Comparison of ENCODE assay signal across 27 cellular contexts in the genomic region with DNA sequence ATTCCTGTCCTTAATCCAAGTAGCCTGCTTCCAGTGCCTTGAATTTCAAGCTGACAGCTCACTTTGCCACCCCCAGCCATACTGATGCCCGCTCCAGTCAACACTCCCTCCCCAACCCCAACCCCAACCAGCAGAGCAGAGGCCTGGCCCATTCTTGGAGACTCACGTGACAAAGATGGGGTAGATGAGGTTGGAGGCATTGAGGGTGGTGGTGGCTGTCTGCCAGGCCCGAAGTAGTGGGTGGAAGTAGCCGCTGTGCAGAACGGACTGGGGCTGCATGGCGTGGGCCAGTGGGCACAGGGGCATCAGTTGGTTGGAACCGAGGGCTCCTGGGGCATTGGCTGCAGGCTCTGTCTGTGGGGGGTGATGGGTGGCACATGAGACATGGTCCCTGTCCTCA. TPM values are rescaled to one million over a fixed set of nuclear protein-coding genes. Genes with fewer than 3 reads are reported as not detected.
A peak's percentile ranks its signal among the peaks of the same experiment; 100 is the strongest.
DNase-seq lines count a peak whose midpoint lies in the region; ATAC-seq, FAIRE-seq and TF ChIP-seq lines count a peak whose summit lies in the region.
"Had no signal": no experiment of that assay in that cellular context is flagged by ENCODE, and none has a peak within 500 bp of the region (broad histone marks: within the 10 kb centered on the region; RNA-seq: fewer than 3 reads in every experiment).

No MANE protein-coding gene starts in this region.

- no peaks in the 10 kb centered on the region for H4K20me1 ChIP-seq in SK-N-SH (ENCODE audit: insufficient read depth)

- H3K36me3 ChIP-seq in SK-N-SH (replicated peaks in 1 of 2; ENCODE audit: control insufficient read depth in 1 of 2, insufficient read depth in 2 of 2, low read length in 1 of 2), result peaks cover 4 to 17% of the 10 kb centered on the region in 2 experiments
- peaks cover 53% of the 10 kb centered on the region for H3K36me3 ChIP-seq in upper lobe of right lung

- no peaks in the 10 kb centered on the region for H3K79me2 ChIP-seq in SK-N-SH (ENCODE audit: insufficient read depth)

- H3K9me2 ChIP-seq in SK-N-SH, result no peaks in the 10 kb centered on the region

- CTCF ChIA-PET in SK-N-SH (lab: Yijun Ruan, JAX), result no interaction called here
- CTCF ChIA-PET in MCF 10A (lab: Yijun Ruan, JAX), result interaction anchor here (0.7 to 1.0 kb wide), 2 partner anchors 15 to 54 kb away, joined by 3 to 4 read pairs; partner anchors contain the start of gene WDR31

- no peak overlapping the region for H3K4me2 ChIP-seq in SK-N-SH

- peaks cover 2% of the 10 kb centered on the region for H3F3A ChIP-seq in SK-N-SH (replicated peaks; ENCODE audit: insufficient read depth)

- no peak overlapping the region for H3K4me3 ChIP-seq in SK-N-SH (ENCODE audit: low read depth in 2 of 2, low read length in 1 of 2)
- no peak overlapping the region for H3K4me3 ChIP-seq in upper lobe of right lung
- H3K4me3 ChIP-seq: HAP-1, SJCRH30 had no signal

- H3K4me3 Mint-ChIP-seq in MCF 10A (ENCODE audit: unreplicated experiment), result no peak overlapping the region
- H3K4me3 Mint-ChIP-seq: HFFc6 had no signal

- 96% methylated on average over 7 of the region's 7 CpGs for WGBS in SK-N-SH (ENCODE audit: low lambda C conversion rate)

- BruUV-seq in MCF 10A (replicated peaks; lab: Mats Ljungman, UMichigan), result no TSS peak

- no peaks in the 10 kb centered on the region for H3K9me3 Mint-ChIP-seq in MCF 10A (ENCODE audit: unreplicated experiment)
- H3K9me3 Mint-ChIP-seq: HFFc6 had no signal

- H3K27me3 Mint-ChIP-seq in MCF 10A (ENCODE audit: insufficient read depth, unreplicated experiment), result no peaks in the 10 kb centered on the region

- TF ChIP-seq RAD21 in SK-N-SH (IDR thresholded peaks at IDR 0.05; ENCODE audit: low read length), result no peak

- H3K27ac ChIP-seq in SK-N-SH (ENCODE audit: low read depth in 2 of 2, low read length in 1 of 2), result no peak overlapping the region
- no peak overlapping the region for H3K27ac ChIP-seq in upper lobe of right lung
- H3K27ac ChIP-seq: 22Rv1, SJCRH30 had no signal

- no peak for FAIRE-seq in GM19239 (lab: Jason Lieb, UNC)

- no peaks in the 10 kb centered on the region for H3K9me3 ChIP-seq in SK-N-SH
- no peaks in the 10 kb centered on the region for H3K9me3 ChIP-seq in upper lobe of right lung
- H3K9me3 ChIP-seq: HAP-1, SJCRH30 had no signal

- H3K9ac ChIP-seq in SK-N-SH, result no peak overlapping the region

- intact Hi-C loops in upper lobe of right lung (cut with DNase I) (no loop called here), MCF 10A (cut with micrococcal nuclease) (no loop called here)

- no peak overlapping the region for H3K27ac Mint-ChIP-seq in MCF 10A (ENCODE audit: low read depth, unreplicated experiment)
- H3K27ac Mint-ChIP-seq: HFFc6 had no signal

- POLR2A ChIA-PET in SK-N-SH (lab: Yijun Ruan, JAX) (no interaction called here), MCF 10A (lab: Yijun Ruan, JAX) (no interaction called here)

- H3K4me1 ChIP-seq in SK-N-SH (ENCODE audit: control insufficient read depth in 1 of 2, insufficient read depth in 2 of 2, low read depth in 1 of 2, low read length in 1 of 2), result 0 out of 4 replicates have a peak, but pooled peaks cover 0 to 3% of the 10 kb centered on the region in 2 experiments
- H3K4me1 ChIP-seq in upper lobe of right lung, result no peaks in the 10 kb centered on the region
- H3K4me1 ChIP-seq: HAP-1 had no signal

- H2AFZ ChIP-seq in SK-N-SH (ENCODE audit: low read depth), result no peak overlapping the region

- ATAC-seq in SK-N-SH treated with all-trans-retinoic acid at 6 μM for 48 hours (no peak), upper lobe of right lung (no peak), HG02623 (IDR thresholded peaks at IDR 0.05; ENCODE audit: unreplicated experiment) (no peak)
- ATAC-seq: PC-3 had no signal

- H3K36me3 Mint-ChIP-seq in MCF 10A (ENCODE audit: insufficient read depth, unreplicated experiment), result no peaks in the 10 kb centered on the region

- TF ChIP-seq CTCF in SK-N-SH (IDR thresholded peaks at IDR 0.05) (no peak), upper lobe of right lung (IDR thresholded peaks at IDR 0.05) (no peak), MCF 10A (IDR thresholded peaks at IDR 0.05; ENCODE audit: unreplicated experiment) (no peak)

- no peaks in the 10 kb centered on the region for H3K4me1 Mint-ChIP-seq in MCF 10A (ENCODE audit: insufficient read depth, unreplicated experiment)

- TF ChIP-seq EP300 in SK-N-SH (IDR thresholded peaks at IDR 0.05; ENCODE audit: borderline replicate concordance in 1 of 2, low read depth in 1 of 2, low read length in 1 of 2), result no peak

- no peaks in the 10 kb centered on the region for H3K27me3 ChIP-seq in SK-N-SH (ENCODE audit: insufficient read depth)
- no peaks in the 10 kb centered on the region for H3K27me3 ChIP-seq in upper lobe of right lung
- H3K27me3 ChIP-seq: SJCRH30 had no signal

- DNase-seq in SK-N-SH, result peak; percentile 1
- peak in 30 of 51 donors; percentile 8 to 77 (median 44) for DNase-seq in hypothalamus (lab: John Stamatoyannopoulos, UW)
- DNase-seq in occipital lobe (lab: John Stamatoyannopoulos, UW), result peak; percentile 2
- peak; percentile 43 for DNase-seq in upper lobe of right lung
- no peak for DNase-seq in MCF 10A (ENCODE audit: unreplicated experiment)
- DNase-seq in GM19239 (ENCODE audit: insufficient read length, low spot score), result no peak
- DNase-seq: Calu3; GOT3; HFFc6; IMR-90; KG1; MM.1S; NCI-H1048; NCI-H1417; NCI-H1694; NCI-H2029 treated with DMSO at 0.1 percent for 48 hours; NCI-H446 treated with DMSO at 0.1 percent for 48 hours; NCI-H526; NCI-H82; NK-92 treated with Interleukin-12 subunit alpha and Interleukin-12 subunit beta, amount 100 ng/mL, for 24 hours; PC-3; SJCRH30 had no signal

TF ChIP-seq in SK-N-SH, 30 proteins besides CTCF, POLR2A, EP300 and RAD21:
- TF ChIP-seq, protein P1, sequence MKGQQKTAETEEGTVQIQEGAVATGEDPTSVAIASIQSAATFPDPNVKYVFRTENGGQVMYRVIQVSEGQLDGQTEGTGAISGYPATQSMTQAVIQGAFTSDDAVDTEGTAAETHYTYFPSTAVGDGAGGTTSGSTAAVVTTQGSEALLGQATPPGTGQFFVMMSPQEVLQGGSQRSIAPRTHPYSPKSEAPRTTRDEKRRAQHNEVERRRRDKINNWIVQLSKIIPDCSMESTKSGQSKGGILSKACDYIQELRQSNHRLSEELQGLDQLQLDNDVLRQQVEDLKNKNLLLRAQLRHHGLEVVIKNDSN (IDR thresholded peaks at IDR 0.05; ENCODE audit: borderline replicate concordance, low read depth), result no peak
- no peak for TF ChIP-seq NRF1 (IDR thresholded peaks at IDR 0.05; ENCODE audit: low read depth, low read length)
- TF ChIP-seq SIN3A (IDR thresholded peaks at IDR 0.05; ENCODE audit: borderline replicate concordance, low read depth, low read length), result no peak
- TF ChIP-seq, protein P2, sequence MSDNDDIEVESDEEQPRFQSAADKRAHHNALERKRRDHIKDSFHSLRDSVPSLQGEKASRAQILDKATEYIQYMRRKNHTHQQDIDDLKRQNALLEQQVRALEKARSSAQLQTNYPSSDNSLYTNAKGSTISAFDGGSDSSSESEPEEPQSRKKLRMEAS (IDR thresholded peaks at IDR 0.05; ENCODE audit: low read depth), result no peak
TF ChIP-seq in SK-N-SH: peak in this region for 0.

TF ChIP-seq in SK-N-SH treated with all-trans-retinoic acid at 6 μM for 48 hours, 23 proteins besides CTCF, POLR2A, EP300 and RAD21 (continues in another document):
- TF ChIP-seq RARB (CRISPR knock-in tag; IDR thresholded peaks at IDR 0.05), result no peak
- no peak for TF ChIP-seq PPARA (CRISPR knock-in tag; IDR thresholded peaks at IDR 0.05; ENCODE audit: borderline replicate concordance)
- no peak for TF ChIP-seq ARNTL (CRISPR knock-in tag; IDR thresholded peaks at IDR 0.05; ENCODE audit: borderline replicate concordance, low read depth)
- no peak for TF ChIP-seq ZFP3 (CRISPR knock-in tag; IDR thresholded peaks at IDR 0.05)
- no peak for TF ChIP-seq CREB5 (CRISPR knock-in tag; IDR thresholded peaks at IDR 0.05; ENCODE audit: low read depth)
- no peak for TF ChIP-seq TCF4 (CRISPR knock-in tag; IDR thresholded peaks at IDR 0.05; ENCODE audit: borderline replicate concordance)
- TF ChIP-seq GLIS3 (CRISPR knock-in tag; IDR thresholded peaks at IDR 0.05), result no peak

RNA-seq across cellular contexts. Expression of gene ALAD, which starts 7.8 kb away (rescaled TPM):
- 10.7 and 11.8 TPM in 2 replicates for polyA plus RNA-seq in SK-N-SH (2012; rRNA removed)
- 9.5 and 9.6 TPM in 2 replicates for polyA plus RNA-seq in SK-N-SH (2012; cell fraction: cytosol; rRNA removed)
- 26.6 and 35.1 TPM in 2 replicates for polyA plus RNA-seq in SK-N-SH (2012; cell fraction: nucleus; rRNA removed)
- 12.0 TPM for total RNA-seq in occipital lobe
- 37.7 TPM for total RNA-seq in upper lobe of right lung
- 6.6 and 7.8 TPM in 2 replicates for total RNA-seq in MCF 10A (2022)

RNA-seq across cellular contexts. Expression of gene HDHD3, which starts 16.5 kb away (rescaled TPM):
- polyA plus RNA-seq in SK-N-SH (2012; rRNA removed), result 17.1 and 20.4 TPM in 2 replicates
- polyA plus RNA-seq in SK-N-SH (2012; cell fraction: cytosol; rRNA removed), result 7.2 and 11.6 TPM in 2 replicates
- polyA plus RNA-seq in SK-N-SH (2012; cell fraction: nucleus; rRNA removed), result 41.5 and 42.8 TPM in 2 replicates
- total RNA-seq in occipital lobe, result 5.6 TPM
- 10.4 TPM for total RNA-seq in upper lobe of right lung
- total RNA-seq in MCF 10A (2022), result 10.1 and 11.5 TPM in 2 replicates

RNA-seq across cellular contexts. Expression of gene POLE3, which starts 17.2 kb away (rescaled TPM):
- 40.1 and 48.3 TPM in 2 replicates for polyA plus RNA-seq in SK-N-SH (2012; rRNA removed)
- 46.8 and 48.8 TPM in 2 replicates for polyA plus RNA-seq in SK-N-SH (2012; cell fraction: cytosol; rRNA removed)
- polyA plus RNA-seq in SK-N-SH (2012; cell fraction: nucleus; rRNA removed), result 53.7 and 57.8 TPM in 2 replicates
- total RNA-seq in occipital lobe, result 34.2 TPM
- total RNA-seq in upper lobe of right lung, result 31.0 TPM
- 51.8 and 54.0 TPM in 2 replicates for total RNA-seq in MCF 10A (2022)

RNA-seq across cellular contexts. Expression of gene C9orf43, which starts 17.3 kb away (rescaled TPM):
- polyA plus RNA-seq in SK-N-SH (2012; rRNA removed), result 0.47 and 0.58 TPM in 2 replicates
- polyA plus RNA-seq in SK-N-SH (2012; cell fraction: cytosol; rRNA removed), result 0.67 and 0.98 TPM in 2 replicates
- 0.92 and 1.2 TPM in 2 replicates for polyA plus RNA-seq in SK-N-SH (2012; cell fraction: nucleus; rRNA removed)
- total RNA-seq in occipital lobe (0.62 TPM), upper lobe of right lung (not detected), MCF 10A (2022) (0.84 and 1.1 TPM in 2 replicates)

RNA-seq across cellular contexts. Expression of gene BSPRY, which starts 43.9 kb away (rescaled TPM):
- 0.03 TPM in 1 of 2 replicates, not detected in the other for polyA plus RNA-seq in SK-N-SH (2012; rRNA removed)
- 0.01 TPM in 1 of 2 replicates, not detected in the other for polyA plus RNA-seq in SK-N-SH (2012; cell fraction: cytosol; rRNA removed)
- 0.02 and 0.05 TPM in 2 replicates for polyA plus RNA-seq in SK-N-SH (2012; cell fraction: nucleus; rRNA removed)
- not detected for total RNA-seq in occipital lobe
- total RNA-seq in upper lobe of right lung, result 10.8 TPM
- total RNA-seq in MCF 10A (2022), result 0.17 and 0.21 TPM in 2 replicates
- total RNA-seq: HFFc6, IMR-90 had no signal
- polyA plus RNA-seq: BJ, IMR-90 had no signal

Comparison
In these comparisons a context has a peak if more than half of its experiments do, and no peak if none do; other contexts are left out.
1. DNase-seq: peak in SK-N-SH (single experiment), hypothalamus (30 of 51), occipital lobe (single experiment) and upper lobe of right lung (single experiment); none in MCF 10A (single experiment) and GM19239 (single experiment).